Comparison of ENCODE assay signal across 2 cellular contexts in genomic region chr3:153138267-153139210, GRCh38.
TF ChIP-seq lines count a peak whose summit lies in the region.

No MANE protein-coding gene starts in this region.

TF ChIP-seq in HEK293, 187 proteins besides CTCF, POLR2A, EP300 and RAD21 (continued from another document):
- TF ChIP-seq ZNF645 (tag by site-specific recombination; IDR thresholded peaks at IDR 0.05) (no peak), HIC1 (tag by site-specific recombination; IDR thresholded peaks at IDR 0.05) (peak; percentile 79), ZNF629 (tag by site-specific recombination; IDR thresholded peaks at IDR 0.05) (peak; percentile 73), ZSCAN18 (tag by site-specific recombination; IDR thresholded peaks at IDR 0.05) (no peak), EGR2 (tag by site-specific recombination; IDR thresholded peaks at IDR 0.05; ENCODE audit: low read depth) (no peak), ZEB2 (tag by site-specific recombination; IDR thresholded peaks at IDR 0.05) (0 out of 2 replicates have a peak, but pooled peaks have one; percentile 44), ZNF155 (tag by site-specific recombination; IDR thresholded peaks at IDR 0.05) (no peak), IKZF3 (tag by site-specific recombination; IDR thresholded peaks at IDR 0.05) (no peak), ZNF513 (tag by site-specific recombination; IDR thresholded peaks at IDR 0.05) (no peak), ZNF610 (tag by site-specific recombination; IDR thresholded peaks at IDR 0.05; ENCODE audit: borderline replicate concordance) (no peak), ZNF600 (tag by site-specific recombination; IDR thresholded peaks at IDR 0.05) (peak; percentile 94), ZNF175 (tag by site-specific recombination; IDR thresholded peaks at IDR 0.05) (no peak), ZBTB21 (tag by site-specific recombination; IDR thresholded peaks at IDR 0.05) (0 out of 2 replicates have a peak, but pooled peaks have one; percentile 13), MZF1 (tag by site-specific recombination; IDR thresholded peaks at IDR 0.05; ENCODE audit: borderline replicate concordance) (peak; percentile 79), ZNF423 (tag by site-specific recombination; IDR thresholded peaks at IDR 0.05) (no peak), KLF8 (tag by site-specific recombination; IDR thresholded peaks at IDR 0.05) (peak; percentile 27; the same call in 1 of the 2 replicates), OSR2 (tag by site-specific recombination; IDR thresholded peaks at IDR 0.05) (no peak), ZNF585B (tag by site-specific recombination; IDR thresholded peaks at IDR 0.05) (no peak), BCL11A (tag by site-specific recombination; IDR thresholded peaks at IDR 0.05; ENCODE audit: low read depth) (peak; percentile 31; the same call in 1 of the 2 replicates), ZNF692 (tag by site-specific recombination; IDR thresholded peaks at IDR 0.05) (0 out of 2 replicates have a peak, but pooled peaks have one; percentile 28), ZNF664 (tag by site-specific recombination; IDR thresholded peaks at IDR 0.05) (no peak), HOXA7 (CRISPR knock-in tag; IDR thresholded peaks at IDR 0.05; ENCODE audit: borderline replicate concordance) (no peak)

TF ChIP-seq in liver, 16 proteins besides CTCF, POLR2A, EP300 and RAD21 (continued from another document):
- TF ChIP-seq GABPA (IDR thresholded peaks at IDR 0.05 in 1 of 2, conservative IDR thresholded peaks at IDR 0.05 in 1 of 2) (peak in 1 of 2 donors; percentile 19), RXRA (IDR thresholded peaks at IDR 0.05) (peak in 1 of 2 donors; percentile 44), ZBTB33 (IDR thresholded peaks at IDR 0.05) (no peak)
